Comparison of ENCODE assay signal across 15 cellular contexts in the genomic region with DNA sequence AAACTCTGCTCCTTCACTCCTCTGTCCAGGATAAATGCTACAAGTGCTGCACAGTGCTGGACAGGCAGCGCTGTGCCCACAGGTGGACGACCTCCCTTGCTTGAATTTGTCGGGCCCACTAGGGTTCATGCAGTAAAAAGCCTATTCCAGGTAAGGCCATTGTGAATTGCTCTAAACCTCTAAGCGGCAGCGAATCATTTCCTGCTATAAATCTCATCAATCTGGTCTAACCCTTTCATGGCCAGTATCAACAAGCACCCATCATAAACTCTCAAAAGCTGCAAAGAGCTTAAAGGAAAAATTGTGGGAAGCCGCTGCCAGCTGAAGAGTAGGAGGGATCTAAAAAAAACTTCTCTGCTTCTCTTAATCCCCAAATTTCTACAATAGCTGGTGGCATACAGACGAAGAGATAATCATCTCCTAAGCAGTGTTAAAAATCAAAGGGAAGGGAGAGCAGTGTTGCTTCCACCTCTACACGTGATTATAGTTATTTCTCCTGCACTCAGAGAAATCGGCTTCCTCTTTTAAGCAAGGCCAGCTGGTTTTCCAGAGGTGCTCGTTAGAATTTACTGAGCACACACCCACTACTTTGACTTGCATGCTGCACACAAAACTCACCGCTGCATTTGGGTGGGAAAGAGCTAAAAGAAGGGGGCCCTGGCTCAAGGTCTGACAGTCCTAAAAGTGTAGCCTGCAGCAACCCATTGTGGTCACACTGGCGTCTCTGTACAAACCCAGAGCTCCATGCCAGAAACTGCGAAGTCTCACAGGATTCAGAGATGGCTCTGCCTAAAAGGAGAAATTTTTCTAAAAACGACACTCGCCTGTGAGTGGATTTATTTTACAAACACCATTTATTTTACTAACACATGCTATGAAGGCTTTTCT.
A peak's percentile ranks its signal among the peaks of the same experiment; 100 is the strongest.
DNase-seq lines count a peak whose midpoint lies in the region; ATAC-seq and TF ChIP-seq lines count a peak whose summit lies in the region.
"Had no signal": no experiment of that assay in that cellular context is flagged by ENCODE, and none has a peak within 500 bp of the region (broad histone marks: within the 10 kb centered on the region; RNA-seq: fewer than 3 reads in every experiment).

No MANE protein-coding gene starts in this region.

- TF ChIP-seq CTCF in fibroblast of lung (conservative IDR thresholded peaks at IDR 0.05 in 1 of 2, IDR thresholded peaks at IDR 0.05 in 1 of 2; ENCODE audit: low read depth in 1 of 2, low read length in 2 of 2) = no peak
- no peak for TF ChIP-seq CTCF in progenitor cell of endocrine pancreas (IDR thresholded peaks at IDR 0.05; ENCODE audit: unreplicated experiment)
- TF ChIP-seq CTCF in psoas muscle (IDR thresholded peaks at IDR 0.05) = no peak
- TF ChIP-seq CTCF in RWPE1 (conservative IDR thresholded peaks at IDR 0.05; ENCODE audit: low read depth) = no peak

- H3K79me2 ChIP-seq in GM23248 (ENCODE audit: insufficient read depth) = no peaks in the 10 kb centered on the region
- H3K79me2 ChIP-seq in fibroblast of lung (ENCODE audit: control insufficient read depth, insufficient read depth, low read length) = no peaks in the 10 kb centered on the region

- POLR2A ChIA-PET in RWPE1 (lab: Yijun Ruan, JAX; ENCODE audit: low non-redundant PET) = no interaction called here

- H3K4me2 ChIP-seq in GM23248 (ENCODE audit: unreplicated experiment) = peak overlapping the region; percentile 76
- peak overlapping the region; percentile 75 for H3K4me2 ChIP-seq in fibroblast of lung (ENCODE audit: extremely low read depth, insufficient read depth, low read length)

- H3K9me2 ChIP-seq in GM23248 (ENCODE audit: insufficient read depth) = no peaks in the 10 kb centered on the region

- peak; percentile 53 for DNase-seq in GM23248
- DNase-seq in NCI-H2227 treated with DMSO at 0.1 percent for 48 hours (lab: John Stamatoyannopoulos, UW) = peak; percentile 35
- peak in 1 of 2 donors; percentile 27 for DNase-seq in fibroblast of lung (ENCODE audit: low read depth in 2 of 2)
- DNase-seq in progenitor cell of endocrine pancreas (ENCODE audit: low spot score, unreplicated experiment) = no peak
- DNase-seq in DMS53 (lab: John Stamatoyannopoulos, UW) = no peak
- DNase-seq in psoas muscle = no peak
- DNase-seq in RWPE1 (ENCODE audit: low spot score) = no peak
- DNase-seq: NCI-H1694; NCI-H82; stimulated activated CD4-positive, alpha-beta T cell treated with anti-CD3 and anti-CD28 coated beads, Interleukin-4, amount 100 ng/mL, for 24 hours; stimulated activated naive CD4-positive, alpha-beta T cell treated with Interleukin-2 at 50 U/mL for 16 hours had no signal

- H3K4me1 ChIP-seq in GM23248 (ENCODE audit: insufficient read depth) = peaks cover 16% of the 10 kb centered on the region
- peaks cover 2% of the 10 kb centered on the region for H3K4me1 ChIP-seq in fibroblast of lung (ENCODE audit: control insufficient read depth, extremely low read depth, insufficient read depth, low read length)
- H3K4me1 ChIP-seq in psoas muscle = no peaks in the 10 kb centered on the region

- no peaks in the 10 kb centered on the region for H3K9me3 ChIP-seq in GM23248 (ENCODE audit: low read depth)
- no peaks in the 10 kb centered on the region for H3K9me3 ChIP-seq in fibroblast of lung (ENCODE audit: control insufficient read depth, insufficient read depth, low read depth, low read length)
- no peaks in the 10 kb centered on the region for H3K9me3 ChIP-seq in psoas muscle
- H3K9me3 ChIP-seq: esophagus muscularis mucosa had no signal

- H3K4me3 ChIP-seq in GM23248 (peak overlapping the region; percentile 55), fibroblast of lung (replicated peaks in 1 of 4; ENCODE audit: control extremely low read depth in 1 of 4, insufficient read depth in 1 of 4, low read depth in 3 of 4, low read length in 4 of 4) (peak overlapping the region in 1 of 4 experiments; percentile 11), psoas muscle (no peak overlapping the region)
- H3K4me3 ChIP-seq: esophagus muscularis mucosa had no signal

- H4K20me1 ChIP-seq in GM23248 (ENCODE audit: insufficient read depth) = no peaks in the 10 kb centered on the region
- no peaks in the 10 kb centered on the region for H4K20me1 ChIP-seq in fibroblast of lung (ENCODE audit: control insufficient read depth, extremely low read depth, insufficient read depth, low read length)

- H3K9ac ChIP-seq in GM23248 (peak overlapping the region; percentile 36), fibroblast of lung (ENCODE audit: insufficient read depth, low read length) (no peak overlapping the region)

- no peak overlapping the region for H3K4me3 Mint-ChIP-seq in progenitor cell of endocrine pancreas (ENCODE audit: low read depth)
- H3K4me3 Mint-ChIP-seq: activated naive CD8-positive, alpha-beta T cell had no signal

- intact Hi-C loops in psoas muscle (cut with DNase I) = no loop called here

- 0 out of 2 replicates have a peak, but pooled peaks cover 4% of the 10 kb centered on the region for H3F3A ChIP-seq in GM23248 (ENCODE audit: insufficient read depth)

- H3K9me3 Mint-ChIP-seq in progenitor cell of endocrine pancreas (ENCODE audit: low read depth) = no peaks in the 10 kb centered on the region

- 0 out of 2 replicates have a peak, but pooled peaks cover 3% of the 10 kb centered on the region for H3K36me3 ChIP-seq in GM23248 (ENCODE audit: low read depth)
- peaks cover 1% of the 10 kb centered on the region for H3K36me3 ChIP-seq in fibroblast of lung (ENCODE audit: control insufficient read depth, insufficient read depth, low read length)
- peaks cover 8 to 88% of the 10 kb centered on the region in 2 donors for H3K36me3 ChIP-seq in psoas muscle (ENCODE audit: insufficient read depth in 1 of 2, low read depth in 1 of 2)

- H3K4me1 Mint-ChIP-seq in progenitor cell of endocrine pancreas (ENCODE audit: low read depth) = no peaks in the 10 kb centered on the region

- WGBS in GM23248 (ENCODE audit: low coverage in 1 of 2, low lambda C conversion rate in 2 of 2, missing lambda C conversion rate in 2 of 2), 2 experiments = 46 to 48% methylated on average over 15 of the region's 15 CpGs
- WGBS in psoas muscle, 3 donors = 61 to 67% (median 61%) methylated on average over 15 of the region's 15 CpGs

- peak overlapping the region; percentile 75 for H3K27ac Mint-ChIP-seq in progenitor cell of endocrine pancreas
- H3K27ac Mint-ChIP-seq: activated naive CD8-positive, alpha-beta T cell had no signal

- H3K36me3 Mint-ChIP-seq in progenitor cell of endocrine pancreas (ENCODE audit: insufficient read depth) = peaks cover 24% of the 10 kb centered on the region

- CTCF ChIA-PET in RWPE1 (lab: Yijun Ruan, JAX) = no interaction called here

- in situ Hi-C loops in GM23248 (cut with MboI) = no loop called here

- H2AFZ ChIP-seq in GM23248 (peak overlapping the region; percentile 73), fibroblast of lung (ENCODE audit: low read length) (no peak overlapping the region)

- H3K27me3 ChIP-seq in GM23248 (replicated peaks; ENCODE audit: insufficient read depth) = no peaks in the 10 kb centered on the region
- no peaks in the 10 kb centered on the region for H3K27me3 ChIP-seq in fibroblast of lung (ENCODE audit: control insufficient read depth, insufficient read depth, low read length)
- no peaks in the 10 kb centered on the region for H3K27me3 ChIP-seq in psoas muscle (ENCODE audit: insufficient read depth in 3 of 3, low read length in 2 of 3)
- H3K27me3 ChIP-seq: esophagus muscularis mucosa had no signal

- H3K27ac ChIP-seq in GM23248 (peak overlapping the region; percentile 16), fibroblast of lung (ENCODE audit: insufficient read depth, low read length) (no peak overlapping the region), psoas muscle (no peak overlapping the region), RWPE1 (no peak overlapping the region)
- H3K27ac ChIP-seq: C4-2B, esophagus muscularis mucosa had no signal

- no peak for ATAC-seq in HG02970 (IDR thresholded peaks at IDR 0.05; ENCODE audit: low FRiP score, unreplicated experiment)
- ATAC-seq in psoas muscle = no peak

- H3K27me3 Mint-ChIP-seq in progenitor cell of endocrine pancreas = no peaks in the 10 kb centered on the region
- H3K27me3 Mint-ChIP-seq: activated naive CD8-positive, alpha-beta T cell had no signal

Comparison
In these comparisons a context has a peak if more than half of its experiments do, and no peak if none do; other contexts are left out.
1. DNase-seq: peak in GM23248 (single experiment) and NCI-H2227 treated with DMSO at 0.1 percent for 48 hours (single experiment); none in progenitor cell of endocrine pancreas (single experiment), DMS53 (single experiment), psoas muscle (0 of 2) and RWPE1 (single experiment).